ENCODE assay signal across 9 cellular contexts in genomic region chr17:59366773-59367656, GRCh38. TPM values are rescaled to one million over a fixed set of nuclear protein-coding genes. Genes with fewer than 3 reads are reported as not detected.
DNase-seq lines count a peak whose midpoint lies in the region; ATAC-seq and TF ChIP-seq lines count a peak whose summit lies in the region.
"Had no signal": no experiment of that assay in that cellular context is flagged by ENCODE, and none has a peak within 500 bp of the region (broad histone marks: within the 10 kb centered on the region; RNA-seq: fewer than 3 reads in every experiment).

No MANE protein-coding gene starts in this region.

- H3K27me3 ChIP-seq in SJSA1 (replicated peaks) = no peaks in the 10 kb centered on the region
- H3K27me3 ChIP-seq in gastroesophageal sphincter = no peaks in the 10 kb centered on the region
- no peaks in the 10 kb centered on the region for H3K27me3 ChIP-seq in psoas muscle (ENCODE audit: insufficient read depth in 3 of 3, low read length in 2 of 3)
- H3K27me3 ChIP-seq: neutrophil had no signal

- H3K4me1 ChIP-seq in SJSA1 (replicated peaks) = peaks cover 69% of the 10 kb centered on the region
- H3K4me1 ChIP-seq in gastroesophageal sphincter = peaks cover 52 to 100% (median 83%) of the 10 kb centered on the region in 3 donors
- H3K4me1 ChIP-seq in psoas muscle = peaks cover 99% of the 10 kb centered on the region

- peak overlapping the region; percentile 60 for H3K27ac ChIP-seq in SJSA1
- H3K27ac ChIP-seq in gastroesophageal sphincter = peak overlapping the region; percentile 85 to 95 (median 90)
- H3K27ac ChIP-seq in psoas muscle = peak overlapping the region; percentile 92

- no peak for TF ChIP-seq POLR2A in gastroesophageal sphincter (IDR thresholded peaks at IDR 0.05)

- no peak for TF ChIP-seq EP300 in gastroesophageal sphincter (IDR thresholded peaks at IDR 0.05)

- no peaks in the 10 kb centered on the region for H3K36me3 ChIP-seq in SJSA1
- H3K36me3 ChIP-seq in gastroesophageal sphincter = no peaks in the 10 kb centered on the region
- H3K36me3 ChIP-seq in psoas muscle (ENCODE audit: insufficient read depth in 1 of 2, low read depth in 1 of 2) = no peaks in the 10 kb centered on the region
- H3K36me3 ChIP-seq: neutrophil had no signal

- WGBS in gastroesophageal sphincter (ENCODE audit: low coverage in 1 of 2), 2 donors = 10 to 23% methylated on average over 3 to 7 of the region's 8 CpGs
- 15 to 25% (median 18%) methylated on average over 8 of the region's 8 CpGs for WGBS in psoas muscle, 3 donors

- intact Hi-C loops in psoas muscle (cut with DNase I) = loop anchor here in 1 of 2 donors (5.0 kb wide), 1 partner anchor 35 kb away; the partner anchor contains the start of gene YPEL2

- H3K9me3 ChIP-seq in SJSA1 (replicated peaks) (no peaks in the 10 kb centered on the region), gastroesophageal sphincter (no peaks in the 10 kb centered on the region), psoas muscle (no peaks in the 10 kb centered on the region)
- H3K9me3 ChIP-seq: neutrophil had no signal

- H3K4me3 ChIP-seq in SJSA1 (no peak overlapping the region), gastroesophageal sphincter (no peak overlapping the region), psoas muscle (peak overlapping the region; percentile 28)

- DNase-seq in NCI-H1436 (lab: John Stamatoyannopoulos, UW) (peak; percentile 20), NCI-H1436 treated with DMSO at 0.1 percent for 48 hours (lab: John Stamatoyannopoulos, UW) (no peak), SJSA1 (ENCODE audit: low read depth in 1 of 2, low spot score in 2 of 2) (peak in 1 of 2 experiments; percentile 73), psoas muscle (no peak), MV-4-11 (lab: John Stamatoyannopoulos, UW) (no peak), UCSD-AML1 (lab: John Stamatoyannopoulos, UW; ENCODE audit: unreplicated experiment) (no peak)

- ATAC-seq in gastroesophageal sphincter = peak; percentile 78
- peak; percentile 70 to 77 (median 74) for ATAC-seq in psoas muscle
- no peak for ATAC-seq in HG03045 (IDR thresholded peaks at IDR 0.05; ENCODE audit: unreplicated experiment)

- no peak for TF ChIP-seq CTCF in gastroesophageal sphincter (IDR thresholded peaks at IDR 0.05)
- TF ChIP-seq CTCF in psoas muscle (IDR thresholded peaks at IDR 0.05) = no peak

RNA-seq across cellular contexts. Expression of gene YPEL2, which starts 35.6 kb away (rescaled TPM):
- 4.2 and 4.4 TPM in 2 replicates for total RNA-seq in SJSA1 (2014; rRNA removed; shearing (Covaris generic))
- total RNA-seq in gastroesophageal sphincter = 10 to 100 TPM; 35.5 to 47.1 (median 40.6) TPM
- 10 to 100 TPM; 19.9 to 47.8 (median 22.3) TPM for total RNA-seq in psoas muscle
- polyA plus RNA-seq in psoas muscle = 10 to 100 TPM in 1 of 3 donors, 1 to 10 TPM in 2; 1.9 to 10.6 (median 6.9) TPM
